In the genomic region with DNA sequence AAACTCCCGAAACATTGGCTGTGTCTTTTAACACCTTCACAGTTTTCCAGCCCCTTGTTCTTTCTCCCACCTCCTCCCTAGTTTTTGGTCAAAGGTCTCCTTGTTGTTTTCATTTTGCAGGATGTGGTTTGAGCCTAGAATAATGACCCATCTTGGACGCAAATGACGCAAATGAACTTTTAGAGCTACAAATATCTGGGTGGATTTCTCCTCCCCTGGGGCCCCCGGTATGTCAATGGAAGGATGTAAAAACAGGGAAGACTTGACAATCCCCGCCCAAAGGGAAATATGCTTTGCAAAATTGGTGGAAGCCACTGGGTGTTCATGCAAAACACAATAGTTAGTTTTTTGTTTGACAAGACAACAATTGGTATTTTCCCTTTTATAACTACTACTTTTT, we compare ENCODE assay signal across 16 cellular contexts.
DNase-seq lines count a peak whose midpoint lies in the region; ATAC-seq and TF ChIP-seq lines count a peak whose summit lies in the region.
"Had no signal": no experiment of that assay in that cellular context is flagged by ENCODE, and none has a peak within 500 bp of the region (broad histone marks: within the 10 kb centered on the region; RNA-seq: fewer than 3 reads in every experiment).

No MANE protein-coding gene starts in this region.

- H3K9ac ChIP-seq in colonic mucosa (ENCODE audit: low read depth in 2 of 2, low read length in 2 of 2): no peak overlapping the region
- H3K9ac ChIP-seq: GM23248 had no signal

- no peak overlapping the region for H3K27ac ChIP-seq in right cardiac atrium (ENCODE audit: low read length)
- no peak overlapping the region for H3K27ac ChIP-seq in colonic mucosa
- H3K27ac ChIP-seq: C4-2B, GM23248 had no signal

- H3K4me1 Mint-ChIP-seq in activated T-helper 17 cell treated with anti-CD3 and anti-CD28 coated beads, Interleukin-2, amount 50 U/mL, for 72 hours: no peaks in the 10 kb centered on the region

- TF ChIP-seq CTCF in astrocyte of the spinal cord (IDR thresholded peaks at IDR 0.05; ENCODE audit: low read depth, low read length) (no peak), colonic mucosa (IDR thresholded peaks at IDR 0.05) (no peak)

- in situ Hi-C loops in astrocyte of the spinal cord (cut with HindIII; ENCODE audit: low sequenced_read_pairs): no loop called here

- peaks cover 14% of the 10 kb centered on the region for H3K27me3 Mint-ChIP-seq in activated T-helper 17 cell treated with anti-CD3 and anti-CD28 coated beads, Interleukin-2, amount 50 U/mL, for 72 hours

- H3K27me3 ChIP-seq in right cardiac atrium (ENCODE audit: control insufficient read depth, insufficient read depth) (no peaks in the 10 kb centered on the region), colonic mucosa (no peaks in the 10 kb centered on the region)

- peaks cover 16% of the 10 kb centered on the region for H3K9me3 Mint-ChIP-seq in activated T-helper 17 cell treated with anti-CD3 and anti-CD28 coated beads, Interleukin-2, amount 50 U/mL, for 72 hours

- 54% methylated on average over 5 of the region's 5 CpGs for WGBS in right cardiac atrium

- H3K36me3 ChIP-seq in colonic mucosa: no peaks in the 10 kb centered on the region
- H3K36me3 ChIP-seq: HAP-1 had no signal

- no peak overlapping the region for H3K4me3 ChIP-seq in astrocyte of the spinal cord (ENCODE audit: low read depth, low read length)
- H3K4me3 ChIP-seq in right cardiac atrium (ENCODE audit: low read length): no peak overlapping the region
- no peak overlapping the region for H3K4me3 ChIP-seq in colonic mucosa
- H3K4me3 ChIP-seq: GM23248, HAP-1 had no signal

- H3K4me3 Mint-ChIP-seq in activated T-helper 17 cell treated with anti-CD3 and anti-CD28 coated beads, Interleukin-2, amount 50 U/mL, for 72 hours: no peak overlapping the region
- H3K4me3 Mint-ChIP-seq: CD4-positive, alpha-beta T cell had no signal

- no peaks in the 10 kb centered on the region for H3K9me3 ChIP-seq in right cardiac atrium (ENCODE audit: control insufficient read depth, low read length)
- H3K9me3 ChIP-seq in colonic mucosa: no peaks in the 10 kb centered on the region
- H3K9me3 ChIP-seq: HAP-1 had no signal

- ATAC-seq in left cardiac atrium (no peak), right cardiac atrium (peak; percentile 81 to 94)
- ATAC-seq in activated T-helper 17 cell treated with anti-CD3 and anti-CD28 coated beads, Interleukin-2, amount 50 U/mL, for 72 hours (replicated peaks): no peak
- ATAC-seq: HepG2 had no signal

- peaks cover 6% of the 10 kb centered on the region for H3K4me1 ChIP-seq in right cardiac atrium (ENCODE audit: control insufficient read depth, insufficient read depth, low read length)
- H3K4me1 ChIP-seq in colonic mucosa: no peaks in the 10 kb centered on the region
- H3K4me1 ChIP-seq: Caco-2, HAP-1 had no signal

- no peak overlapping the region for H3K27ac Mint-ChIP-seq in activated T-helper 17 cell treated with anti-CD3 and anti-CD28 coated beads, Interleukin-2, amount 50 U/mL, for 72 hours
- H3K27ac Mint-ChIP-seq: CD4-positive, alpha-beta T cell had no signal

- intact Hi-C loops in left cardiac atrium (cut with DNase I) (no loop called here), right cardiac atrium (cut with DNase I) (no loop called here), colonic mucosa (cut with DNase I) (no loop called here)

- H3K36me3 Mint-ChIP-seq in activated T-helper 17 cell treated with anti-CD3 and anti-CD28 coated beads, Interleukin-2, amount 50 U/mL, for 72 hours (ENCODE audit: low read depth): no peaks in the 10 kb centered on the region

- DNase-seq in astrocyte of the spinal cord (ENCODE audit: low read depth, low spot score): peak; percentile 42
- DNase-seq in foreskin melanocyte: peak; percentile 16
- peak; percentile 48 for DNase-seq in left cardiac atrium
- DNase-seq in right cardiac atrium: peak in 2 of 3 donors; percentile 65 to 80
- DNase-seq in NCI-H187 treated with DMSO at 0.1 percent for 48 hours (lab: John Stamatoyannopoulos, UW): no peak
- DNase-seq in stimulated activated CD4-positive, alpha-beta T cell treated with anti-CD3 and anti-CD28 coated beads, Interleukin-1b, Interleukin-23, amount 100 ng/mL, for 48 hours: no peak
- no peak for DNase-seq in colonic mucosa
- DNase-seq: ACHN; AML-193; Caco-2; CD4-positive, alpha-beta T cell; GM23248 had no signal

Comparison
In these comparisons a context has a peak if more than half of its experiments do, and no peak if none do; other contexts are left out.
1. ATAC-seq: peak in right cardiac atrium (2 of 2); none in left cardiac atrium (0 of 2) and activated T-helper 17 cell treated with anti-CD3 and anti-CD28 coated beads, Interleukin-2, amount 50 U/mL, for 72 hours (single experiment).
2. DNase-seq: peak in astrocyte of the spinal cord (single experiment), foreskin melanocyte (single experiment), left cardiac atrium (single experiment) and right cardiac atrium (2 of 3); none in NCI-H187 treated with DMSO at 0.1 percent for 48 hours (single experiment), stimulated activated CD4-positive, alpha-beta T cell treated with anti-CD3 and anti-CD28 coated beads, Interleukin-1b, Interleukin-23, amount 100 ng/mL, for 48 hours (single experiment) and colonic mucosa (single experiment).